ENCODE assay signal across 19 cellular contexts in genomic region chr10:122497241-122497640, GRCh38. TPM values are rescaled to one million over a fixed set of nuclear protein-coding genes. Genes with fewer than 3 reads are reported as not detected.
DNase-seq lines count a peak whose midpoint lies in the region; ATAC-seq and TF ChIP-seq lines count a peak whose summit lies in the region.
"Had no signal": no experiment of that assay in that cellular context is flagged by ENCODE, and none has a peak within 500 bp of the region (broad histone marks: within the 10 kb centered on the region; RNA-seq: fewer than 3 reads in every experiment).

No MANE protein-coding gene starts in this region.

- H3K27ac Mint-ChIP-seq in nephron, result peak overlapping the region in 2 of 3 experiments; percentile 94 to 96
- H3K27ac Mint-ChIP-seq in activated CD8-positive, alpha-beta memory T cell treated with anti-CD3 and anti-CD28 coated beads, Interleukin-2, amount 10 ng/mL, durations not matched to agents 7 days and 5 days, result no peak overlapping the region
- H3K27ac Mint-ChIP-seq: HFFc6 had no signal

- H3K27me3 Mint-ChIP-seq in nephron (ENCODE audit: low read depth), result peaks cover 10% of the 10 kb centered on the region
- H3K27me3 Mint-ChIP-seq in activated CD8-positive, alpha-beta memory T cell treated with anti-CD3 and anti-CD28 coated beads, Interleukin-2, amount 10 ng/mL, durations not matched to agents 7 days and 5 days, result peaks cover 42% of the 10 kb centered on the region

- H3K27me3 ChIP-seq in ascending aorta, result no peaks in the 10 kb centered on the region
- H3K27me3 ChIP-seq: BLaER1 treated with 17β-estradiol and CSF1 and Interleukin-3, amounts not matched to agents 10 nM and 100 nM had no signal

- peaks cover 0 to 5% of the 10 kb centered on the region in 2 donors for H3K36me3 ChIP-seq in ascending aorta
- H3K36me3 ChIP-seq: BLaER1 treated with 17β-estradiol and CSF1 and Interleukin-3, amounts not matched to agents 10 nM and 100 nM; HAP-1 had no signal

- CTCF ChIA-PET in activated CD8-positive, alpha-beta memory T cell treated with anti-CD3 and anti-CD28 coated beads, Interleukin-2, amount 10 ng/mL, durations not matched to agents 7 days and 5 days (lab: Charles Lee), result interaction anchor here (4.2 kb wide), 1 partner anchor 68 kb away, joined by 16 read pairs; no protein-coding TSS in a partner anchor

- intact Hi-C loops in ascending aorta (cut with DNase I), result loop anchor here (5.0 to 10.0 kb wide), 3 partner anchors 210 to 1918 kb away; partner anchors contain the start of gene OAT

- DNase-seq in COLO829 (ENCODE audit: low spot score) (peak; percentile 52), ascending aorta (ENCODE audit: low spot score in 2 of 2) (no peak), NCI-H187 (lab: John Stamatoyannopoulos, UW) (no peak), NCI-H345 (lab: John Stamatoyannopoulos, UW) (no peak)
- no peak for DNase-seq in activated CD8-positive, alpha-beta memory T cell treated with anti-CD3 and anti-CD28 coated beads, Interleukin-2, amount 10 ng/mL, durations not matched to agents 7 days and 5 days
- DNase-seq: 8988T; Calu3; CD4-positive, CD25-positive, alpha-beta regulatory T cell; DMS 273 treated with DMSO at 0.1 percent for 48 hours; GOT3; HFFc6 had no signal

- no peak for TF ChIP-seq CTCF in ascending aorta (IDR thresholded peaks at IDR 0.05)
- TF ChIP-seq CTCF in nephron (IDR thresholded peaks at IDR 0.05; ENCODE audit: unreplicated experiment in 3 of 3), result no peak

- peaks cover 72% of the 10 kb centered on the region for H3K4me1 Mint-ChIP-seq in nephron
- H3K4me1 Mint-ChIP-seq in activated CD8-positive, alpha-beta memory T cell treated with anti-CD3 and anti-CD28 coated beads, Interleukin-2, amount 10 ng/mL, durations not matched to agents 7 days and 5 days, result peaks cover 9% of the 10 kb centered on the region

- H3K4me3 Mint-ChIP-seq in nephron, result no peak overlapping the region
- no peak overlapping the region for H3K4me3 Mint-ChIP-seq in activated CD8-positive, alpha-beta memory T cell treated with anti-CD3 and anti-CD28 coated beads, Interleukin-2, amount 10 ng/mL, durations not matched to agents 7 days and 5 days
- H3K4me3 Mint-ChIP-seq: HFFc6 had no signal

- H3K36me3 Mint-ChIP-seq in nephron (ENCODE audit: low read depth), result no peaks in the 10 kb centered on the region
- H3K36me3 Mint-ChIP-seq in activated CD8-positive, alpha-beta memory T cell treated with anti-CD3 and anti-CD28 coated beads, Interleukin-2, amount 10 ng/mL, durations not matched to agents 7 days and 5 days, result no peaks in the 10 kb centered on the region
- H3K36me3 Mint-ChIP-seq: CD4-positive, CD25-positive, alpha-beta regulatory T cell had no signal

- no peak for ATAC-seq in activated CD8-positive, alpha-beta memory T cell treated with anti-CD3 and anti-CD28 coated beads, Interleukin-2, amount 10 ng/mL, durations not matched to agents 7 days and 5 days
- no peak for ATAC-seq in HG03108 (IDR thresholded peaks at IDR 0.05; ENCODE audit: unreplicated experiment)
- ATAC-seq: GM12878, HepG2 had no signal

- no peaks in the 10 kb centered on the region for H3K9me3 ChIP-seq in ascending aorta
- H3K9me3 ChIP-seq: BLaER1 treated with 17β-estradiol and CSF1 and Interleukin-3, amounts not matched to agents 10 nM and 100 nM; HAP-1 had no signal

- H3K27ac ChIP-seq in ascending aorta (peak overlapping the region; percentile 79 to 95), temporal lobe (ENCODE audit: low read depth, low read length) (peak overlapping the region; percentile 73)
- H3K27ac ChIP-seq: BLaER1 treated with 17β-estradiol and CSF1 and Interleukin-3, amounts not matched to agents 10 nM and 100 nM had no signal

- H3K4me1 ChIP-seq in ascending aorta, result peaks cover 30 to 64% of the 10 kb centered on the region in 2 donors

- no peak overlapping the region for H3K4me3 ChIP-seq in ascending aorta
- H3K4me3 ChIP-seq: BLaER1 treated with 17β-estradiol and CSF1 and Interleukin-3, amounts not matched to agents 10 nM and 100 nM; GM12878; HAP-1 had no signal

- H3K9me3 Mint-ChIP-seq in nephron, result no peaks in the 10 kb centered on the region
- no peaks in the 10 kb centered on the region for H3K9me3 Mint-ChIP-seq in activated CD8-positive, alpha-beta memory T cell treated with anti-CD3 and anti-CD28 coated beads, Interleukin-2, amount 10 ng/mL, durations not matched to agents 7 days and 5 days (ENCODE audit: low read depth)
- H3K9me3 Mint-ChIP-seq: CD4-positive, CD25-positive, alpha-beta regulatory T cell; HFFc6 had no signal

RNA-seq across cellular contexts. Expression of gene HTRA1, which starts 35.9 kb away (rescaled TPM):
- total RNA-seq in ascending aorta (112 TPM), temporal lobe (46.7 TPM)
- not detected for total RNA-seq in activated CD8-positive, alpha-beta memory T cell treated with anti-CD3 and anti-CD28 coated beads, Interleukin-2, amount 10 ng/mL, durations not matched to agents 7 days and 5 days
- total RNA-seq: CD4-positive, CD25-positive, alpha-beta regulatory T cell; GM12878 had no signal

RNA-seq across cellular contexts. Expression of gene ARMS2, which starts 42.8 kb away (rescaled TPM):
- not detected for total RNA-seq in ascending aorta
- total RNA-seq in temporal lobe, result not detected
- total RNA-seq in activated CD8-positive, alpha-beta memory T cell treated with anti-CD3 and anti-CD28 coated beads, Interleukin-2, amount 10 ng/mL, durations not matched to agents 7 days and 5 days, result not detected
- total RNA-seq: Calu3; CD4-positive, CD25-positive, alpha-beta regulatory T cell; Daoy; GM12878; HepG2; HFFc6 had no signal

Comparison
In these comparisons a context has a peak if more than half of its experiments do, and no peak if none do; other contexts are left out.
1. RNA of gene HTRA1, which starts 35.9 kb away (total RNA-seq): 112 TPM in ascending aorta (single experiment) and 46.7 TPM in temporal lobe (single experiment); not detected in activated CD8-positive, alpha-beta memory T cell treated with anti-CD3 and anti-CD28 coated beads, Interleukin-2, amount 10 ng/mL, durations not matched to agents 7 days and 5 days; every median in the first group is over 10 times any median in the second.